Comparison of ENCODE assay signal across 15 cellular contexts in the genomic region with DNA sequence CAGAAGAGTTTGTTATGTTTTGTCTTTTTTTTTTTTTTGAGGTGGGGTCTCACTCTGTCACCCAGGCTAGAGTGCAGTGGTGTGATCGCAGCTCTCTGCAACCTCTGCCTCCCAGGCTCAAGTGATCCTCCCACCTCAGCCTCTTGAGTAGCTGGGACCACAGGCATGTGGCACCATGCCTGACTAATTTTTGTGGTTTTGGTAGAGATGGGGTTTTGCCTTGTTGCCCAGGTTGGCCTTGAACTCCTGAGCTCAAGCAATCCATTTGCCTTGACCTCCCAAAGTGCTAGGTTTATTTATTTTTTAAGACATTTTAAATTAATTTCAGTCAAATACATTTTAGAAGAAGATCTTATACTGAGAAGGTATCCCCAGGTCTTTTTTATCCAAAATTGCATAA.
A peak's percentile ranks its signal among the peaks of the same experiment; 100 is the strongest.
DNase-seq lines count a peak whose midpoint lies in the region; ATAC-seq and TF ChIP-seq lines count a peak whose summit lies in the region.
"Had no signal": no experiment of that assay in that cellular context is flagged by ENCODE, and none has a peak within 500 bp of the region (broad histone marks: within the 10 kb centered on the region; RNA-seq: fewer than 3 reads in every experiment).

No MANE protein-coding gene starts in this region.

- DNase-seq in ACHN: peak; percentile 49
- peak; percentile 64 for DNase-seq in M059J (ENCODE audit: low read depth)
- DNase-seq in astrocyte of the spinal cord (ENCODE audit: low read depth, low spot score): peak; percentile 55
- no peak for DNase-seq in left lung
- no peak for DNase-seq in kidney glomerular epithelial cell (lab: John Stamatoyannopoulos, UW)
- no peak for DNase-seq in activated CD4-positive, alpha-beta T cell treated with anti-CD3 and anti-CD28 coated beads for 36 hours
- no peak for DNase-seq in posterior vena cava (ENCODE audit: low spot score)
- DNase-seq: GDM1, HFFc6, KG1, NCI-H1417, NCI-H2029, NCI-H524 treated with DMSO at 0.1 percent for 48 hours, OCI-M1 had no signal

- no peaks in the 10 kb centered on the region for H3K9me3 ChIP-seq in left lung

- H3K9me3 Mint-ChIP-seq in activated CD4-positive, alpha-beta T cell treated with anti-CD3 and anti-CD28 coated beads for 36 hours (ENCODE audit: low read depth): peaks cover 2% of the 10 kb centered on the region

- TF ChIP-seq CTCF in astrocyte of the spinal cord (IDR thresholded peaks at IDR 0.05; ENCODE audit: low read depth, low read length) (no peak), left lung (IDR thresholded peaks at IDR 0.05) (no peak)

- no peaks in the 10 kb centered on the region for H3K36me3 Mint-ChIP-seq in activated CD4-positive, alpha-beta T cell treated with anti-CD3 and anti-CD28 coated beads for 36 hours (ENCODE audit: low read depth)

- H3K4me3 ChIP-seq in astrocyte of the spinal cord (ENCODE audit: low read depth, low read length): no peak overlapping the region
- no peak overlapping the region for H3K4me3 ChIP-seq in left lung

- H3K27ac Mint-ChIP-seq in activated CD4-positive, alpha-beta T cell treated with anti-CD3 and anti-CD28 coated beads for 36 hours: no peak overlapping the region
- H3K27ac Mint-ChIP-seq: HFFc6 had no signal

- in situ Hi-C loops in ACHN (cut with HindIII; ENCODE audit: low pct_ligation_motif_present, low pct_unique_long_range_greater_than_20kb, low sequenced_read_pairs) (no loop called here), astrocyte of the spinal cord (cut with HindIII; ENCODE audit: low sequenced_read_pairs) (no loop called here)

- CTCF ChIA-PET in activated CD4-positive, alpha-beta T cell treated with anti-CD3 and anti-CD28 coated beads for 36 hours (lab: Charles Lee): no interaction called here

- intact Hi-C loops in left lung (cut with DNase I): no loop called here
- intact Hi-C loops in activated CD4-positive, alpha-beta T cell treated with anti-CD3 and anti-CD28 coated beads for 36 hours (cut with DNase I, micrococcal nuclease): no loop called here
- intact Hi-C loops in posterior vena cava (cut with DNase I): no loop called here

- H3K27ac ChIP-seq in left lung: no peak overlapping the region

- no peaks in the 10 kb centered on the region for H3K36me3 ChIP-seq in left lung

- ATAC-seq in left lung (peak; percentile 18), GM21381 (IDR thresholded peaks at IDR 0.05; ENCODE audit: unreplicated experiment) (no peak)
- no peak for ATAC-seq in activated CD4-positive, alpha-beta T cell treated with anti-CD3 and anti-CD28 coated beads for 36 hours

- H3K4me1 Mint-ChIP-seq in activated CD4-positive, alpha-beta T cell treated with anti-CD3 and anti-CD28 coated beads for 36 hours: no peaks in the 10 kb centered on the region

- no peaks in the 10 kb centered on the region for H3K27me3 ChIP-seq in left lung

- POLR2A ChIA-PET in activated CD4-positive, alpha-beta T cell treated with anti-CD3 and anti-CD28 coated beads for 36 hours (lab: Charles Lee): no interaction called here

- no peaks in the 10 kb centered on the region for H3K4me1 ChIP-seq in left lung

- H3K4me3 Mint-ChIP-seq in activated CD4-positive, alpha-beta T cell treated with anti-CD3 and anti-CD28 coated beads for 36 hours: no peak overlapping the region
- H3K4me3 Mint-ChIP-seq: HFFc6 had no signal

- H3K27me3 Mint-ChIP-seq in activated CD4-positive, alpha-beta T cell treated with anti-CD3 and anti-CD28 coated beads for 36 hours: no peaks in the 10 kb centered on the region

Comparison
In these comparisons a context has a peak if more than half of its experiments do, and no peak if none do; other contexts are left out.
1. DNase-seq: peak in ACHN (single experiment), M059J (single experiment) and astrocyte of the spinal cord (single experiment); none in left lung (0 of 2), kidney glomerular epithelial cell (single experiment), activated CD4-positive, alpha-beta T cell treated with anti-CD3 and anti-CD28 coated beads for 36 hours (single experiment) and posterior vena cava (single experiment).